1 cellular context compared by ENCODE assay signal in genomic region chr2:157783180-157783579, GRCh38.
A peak's percentile ranks its signal among the peaks of the same experiment; 100 is the strongest.
TF ChIP-seq lines count a peak whose summit lies in the region.

No MANE protein-coding gene starts in this region.

TF ChIP-seq in HepG2, 621 proteins besides CTCF, POLR2A, EP300 and RAD21 (continued from another document):
- TF ChIP-seq CEBPZ (IDR thresholded peaks at IDR 0.05; ENCODE audit: low read length) (no peak), KDM3A (CRISPR knock-in tag; IDR thresholded peaks at IDR 0.05; ENCODE audit: low read depth) (no peak), ZNF431 (CRISPR knock-in tag; IDR thresholded peaks at IDR 0.05; ENCODE audit: borderline replicate concordance, low read depth) (no peak), PAXIP1 (CRISPR knock-in tag; conservative IDR thresholded peaks at IDR 0.05) (0 out of 2 replicates have a peak, but pooled peaks have one; percentile 43), TCF12 (IDR thresholded peaks at IDR 0.05) (no peak), TCF12 (CRISPR knock-in tag; IDR thresholded peaks at IDR 0.05) (no peak), ZNF292 (CRISPR knock-in tag; IDR thresholded peaks at IDR 0.05; ENCODE audit: borderline replicate concordance, low read depth) (no peak), FOXA1 (IDR thresholded peaks at IDR 0.05) (no peak), FOXA1 (CRISPR knock-in tag; IDR thresholded peaks at IDR 0.05) (no peak), ZBTB34 (CRISPR knock-in tag; IDR thresholded peaks at IDR 0.05) (no peak), RCOR2 (CRISPR knock-in tag; IDR thresholded peaks at IDR 0.05) (no peak), SNAPC2 (CRISPR knock-in tag; IDR thresholded peaks at IDR 0.05) (no peak), ZNF362 (CRISPR knock-in tag; IDR thresholded peaks at IDR 0.05; ENCODE audit: borderline replicate concordance) (no peak), GZF1 (CRISPR knock-in tag; IDR thresholded peaks at IDR 0.05) (no peak), SOX13 (IDR thresholded peaks at IDR 0.05) (no peak), SOX13 (CRISPR knock-in tag; conservative IDR thresholded peaks at IDR 0.05 in 1 of 2, IDR thresholded peaks at IDR 0.05 in 1 of 2) (no peak), MIER2 (CRISPR knock-in tag; IDR thresholded peaks at IDR 0.05) (no peak), ZNF652 (CRISPR knock-in tag; IDR thresholded peaks at IDR 0.05; ENCODE audit: borderline replicate concordance, low read depth) (peak; percentile 81; the same call in 1 of the 2 replicates)
